ENCODE assay signal across 9 cellular contexts in genomic region chr16:86567701-86568571, GRCh38. TPM values are rescaled to one million over a fixed set of nuclear protein-coding genes. Genes with fewer than 3 reads are reported as not detected.
DNase-seq lines count a peak whose midpoint lies in the region; ATAC-seq and TF ChIP-seq lines count a peak whose summit lies in the region.
"Had no signal": no experiment of that assay in that cellular context is flagged by ENCODE, and none has a peak within 500 bp of the region (broad histone marks: within the 10 kb centered on the region; RNA-seq: fewer than 3 reads in every experiment).

No MANE protein-coding gene starts in this region.

- TF ChIP-seq CTCF in ascending aorta (IDR thresholded peaks at IDR 0.05) (no peak), right atrium auricular region (IDR thresholded peaks at IDR 0.05) (no peak), gastrocnemius medialis (IDR thresholded peaks at IDR 0.05 in 4 of 5, conservative IDR thresholded peaks at IDR 0.05 in 1 of 5) (peak in 1 of 5 experiments; percentile 13)

- TF ChIP-seq POLR2A in gastrocnemius medialis (IDR thresholded peaks at IDR 0.05) = no peak

- intact Hi-C loops in ascending aorta (cut with DNase I) (no loop called here), gastrocnemius medialis (cut with DNase I; ENCODE audit: low total_unique reads) (no loop called here)

- H3K4me3 ChIP-seq in ascending aorta (peak overlapping the region; percentile 76 to 79), right atrium auricular region (peak overlapping the region; percentile 53 to 59), gastrocnemius medialis (peak overlapping the region; percentile 27 to 49 (median 32))

- H3K27me3 ChIP-seq in ascending aorta (no peaks in the 10 kb centered on the region), right atrium auricular region (peaks cover 0 to 16% of the 10 kb centered on the region in 2 donors), gastrocnemius medialis (peaks cover 82 to 85% (median 82%) of the 10 kb centered on the region in 3 donors)

- H3K9me3 ChIP-seq in ascending aorta (no peaks in the 10 kb centered on the region), right atrium auricular region (no peaks in the 10 kb centered on the region), gastrocnemius medialis (no peaks in the 10 kb centered on the region)
- H3K9me3 ChIP-seq: transverse colon had no signal

- H3K27ac ChIP-seq in ascending aorta (peak overlapping the region; percentile 91 to 98), right atrium auricular region (peak overlapping the region; percentile 86 to 90), gastrocnemius medialis (peak overlapping the region in 3 of 4 donors; percentile 44 to 59 (median 53))

- DNase-seq in GM03348 (ENCODE audit: low spot score) = peak; percentile 60
- DNase-seq in ascending aorta (ENCODE audit: low spot score in 2 of 2) = peak in 1 of 2 donors; percentile 64
- DNase-seq in right atrium auricular region (ENCODE audit: low spot score) = no peak
- DNase-seq in gastrocnemius medialis = no peak
- no peak for DNase-seq in HuH-7.5 (ENCODE audit: low spot score)
- DNase-seq: transverse colon had no signal

- in situ Hi-C loops in gastrocnemius medialis (cut with MboI; ENCODE audit: low sequenced_read_pairs in 4 of 4) = loop anchor here (5.0 to 25.0 kb wide), 7 partner anchors 307 to 819 kb away; partner anchors contain the start of genes FBXO31 (in 1 of the 4) and MAP1LC3B (in 1 of the 4)

- H3K36me3 ChIP-seq in ascending aorta (peaks cover 0 to 12% of the 10 kb centered on the region in 2 donors), right atrium auricular region (no peaks in the 10 kb centered on the region), gastrocnemius medialis (no peaks in the 10 kb centered on the region)
- H3K36me3 ChIP-seq: transverse colon had no signal

- ATAC-seq in gastrocnemius medialis (no peak), GM18520 (IDR thresholded peaks at IDR 0.05; ENCODE audit: unreplicated experiment) (no peak), HG02571 (IDR thresholded peaks at IDR 0.05; ENCODE audit: unreplicated experiment) (no peak), HG03521 (IDR thresholded peaks at IDR 0.05; ENCODE audit: unreplicated experiment) (no peak)

- peaks cover 0 to 12% of the 10 kb centered on the region in 2 donors for H3K4me1 ChIP-seq in ascending aorta
- H3K4me1 ChIP-seq in right atrium auricular region = peaks cover 0 to 6% of the 10 kb centered on the region in 2 donors
- peaks cover 0 to 6% of the 10 kb centered on the region in 2 donors for H3K4me1 ChIP-seq in gastrocnemius medialis

RNA-seq across cellular contexts. Expression of gene FOXC2, which starts 1.3 kb away (rescaled TPM):
- total RNA-seq in ascending aorta (57.2 TPM), right atrium auricular region (1 to 10 TPM; 2.6 to 2.9 TPM), gastrocnemius medialis (1 to 10 TPM in 1 of 4 donors, under 1 TPM in 3; 0.17 to 1.0 (median 0.29) TPM)

RNA-seq across cellular contexts. Expression of gene FOXL1, which starts 10.4 kb away (rescaled TPM):
- 35.7 TPM for total RNA-seq in ascending aorta
- 1 to 10 TPM in 1 of 2 donors, under 1 TPM in 1; 0.85 to 1.3 TPM for total RNA-seq in right atrium auricular region
- total RNA-seq in gastrocnemius medialis = 1 to 10 TPM; 2.0 to 5.9 (median 3.3) TPM

RNA-seq across cellular contexts. Expression of gene MTHFSD, which starts 12.9 kb away (rescaled TPM):
- total RNA-seq in ascending aorta (44.1 TPM), right atrium auricular region (1 to 10 TPM; 7.8 to 8.3 TPM), gastrocnemius medialis (10 to 100 TPM; 10.9 to 31.2 (median 16.0) TPM)

RNA-seq across cellular contexts. Expression of gene FOXF1, which starts 57.6 kb away (rescaled TPM):
- 3.2 TPM for total RNA-seq in ascending aorta
- total RNA-seq in right atrium auricular region = under 1 TPM in 1 of 2 donors, not detected in 1; 0.44 TPM
- under 1 TPM in 2 of 4 donors, not detected in 2; 0.07 to 0.10 TPM for total RNA-seq in gastrocnemius medialis

Comparison
In these comparisons a context has a peak if more than half of its experiments do, and no peak if none do; other contexts are left out.
1. RNA of gene FOXC2, which starts 1.3 kb away (total RNA-seq): 57.2 TPM in ascending aorta (single experiment); 2.6 to 2.9 TPM in right atrium auricular region and 0.17 to 1.0 TPM in gastrocnemius medialis; every median in the first group is over 10 times any median in the second.
2. Peak in every context shown above with its lines, with median percentiles within 50 percentile points of each other: H3K27ac ChIP-seq and H3K4me3 ChIP-seq.